In genomic region chr14:50520947-50521815, GRCh38 we compare ENCODE assay signal across 8 cellular contexts. TPM values are rescaled to one million over a fixed set of nuclear protein-coding genes. Genes with fewer than 3 reads are reported as not detected.
DNase-seq lines count a peak whose midpoint lies in the region; ATAC-seq and TF ChIP-seq lines count a peak whose summit lies in the region.

No MANE protein-coding gene starts in this region.

- H3K27ac ChIP-seq in AG04450 (ENCODE audit: low read depth, low read length) = peak overlapping the region; percentile 42
- peak overlapping the region in 2 of 4 donors; percentile 1 to 53 for H3K27ac ChIP-seq in sigmoid colon

- ATAC-seq in GM19397 (IDR thresholded peaks at IDR 0.05; ENCODE audit: unreplicated experiment) (peak; percentile 44), HG03457 (IDR thresholded peaks at IDR 0.05; ENCODE audit: unreplicated experiment) (peak; percentile 54)

- H3K9me3 ChIP-seq in AG04450 (ENCODE audit: control insufficient read depth, insufficient read depth, low read length) (no peaks in the 10 kb centered on the region), sigmoid colon (no peaks in the 10 kb centered on the region)

- H3K4me3 ChIP-seq in AG04450 (ENCODE audit: low read depth, low read length) (no peak overlapping the region), fibroblast of villous mesenchyme (ENCODE audit: low read depth, low read length) (no peak overlapping the region), sigmoid colon (no peak overlapping the region)

- DNase-seq in AG04450 (ENCODE audit: low read depth, low spot score) (peak; percentile 54), fibroblast of villous mesenchyme (ENCODE audit: low read depth) (peak; percentile 80), sigmoid colon (no peak), NCI-H1436 (lab: John Stamatoyannopoulos, UW) (no peak)
- DNase-seq in activated CD8-positive, alpha-beta memory T cell treated with anti-CD3 and anti-CD28 coated beads, Interleukin-2, amount 50 U/mL, for 48 hours = peak; percentile 60
- DNase-seq in stimulated activated CD4-positive, alpha-beta T cell treated with anti-CD3 and anti-CD28 coated beads, TNF-alpha, amount 100 ng/mL, for 4 hours (ENCODE audit: low read depth in 3 of 3) = peak; percentile 22 to 41 (median 35)

- H3K27me3 ChIP-seq in AG04450 (ENCODE audit: control insufficient read depth, insufficient read depth, low read length) = no peaks in the 10 kb centered on the region
- no peaks in the 10 kb centered on the region for H3K27me3 ChIP-seq in sigmoid colon

- 38 to 50% methylated on average over 5 of the region's 5 CpGs for WGBS in sigmoid colon, 2 donors

- TF ChIP-seq POLR2A in sigmoid colon (IDR thresholded peaks at IDR 0.05) = no peak

- no peaks in the 10 kb centered on the region for H3K36me3 ChIP-seq in sigmoid colon

- TF ChIP-seq CTCF in AG04450 (IDR thresholded peaks at IDR 0.05; ENCODE audit: low read depth, low read length) (no peak), fibroblast of villous mesenchyme (IDR thresholded peaks at IDR 0.05; ENCODE audit: insufficient read depth, low read depth, low read length) (no peak), sigmoid colon (IDR thresholded peaks at IDR 0.05) (no peak)

- POLR2A ChIA-PET in AG04450 (lab: Yijun Ruan, JAX) = no interaction called here

- intact Hi-C loops in sigmoid colon (cut with DNase I) = no loop called here

- CTCF ChIA-PET in AG04450 (lab: Charles Lee) = no interaction called here

- H3K4me1 ChIP-seq in sigmoid colon = peaks cover 0 to 49% (median 47%) of the 10 kb centered on the region in 4 donors

- TF ChIP-seq EP300 in sigmoid colon (IDR thresholded peaks at IDR 0.05) = no peak

RNA-seq across cellular contexts. Expression of gene MAP4K5, which starts 11.2 kb away (rescaled TPM):
- polyA plus RNA-seq in AG04450 (2011; rRNA removed) (30.3 and 35.4 TPM in 2 replicates), sigmoid colon (10 to 100 TPM; 12.6 to 20.0 (median 19.0) TPM)
- polyA minus RNA-seq in AG04450 (2011; rRNA and poly(A)+ RNA removed) = 18.3 and 28.1 TPM in 2 replicates
- total RNA-seq in fibroblast of villous mesenchyme (94.4 and 109 TPM in 2 replicates), sigmoid colon (100 to 1,000 TPM; 144 to 314 (median 176) TPM)

RNA-seq across cellular contexts. Expression of gene ATL1, which starts 38.8 kb away (rescaled TPM):
- polyA plus RNA-seq in AG04450 (2011; rRNA removed) (8.2 and 11.5 TPM in 2 replicates), sigmoid colon (1 to 10 TPM; 3.2 to 6.6 (median 6.5) TPM)
- 7.9 and 9.1 TPM in 2 replicates for polyA minus RNA-seq in AG04450 (2011; rRNA and poly(A)+ RNA removed)
- total RNA-seq in fibroblast of villous mesenchyme (2.6 and 6.9 TPM in 2 replicates), sigmoid colon (10 to 100 TPM in 3 of 4 donors, 1 to 10 TPM in 1; 9.1 to 22.5 (median 11.3) TPM)

Comparison
In these comparisons a context has a peak if more than half of its experiments do, and no peak if none do; other contexts are left out.
1. DNase-seq: peak in AG04450 (single experiment), activated CD8-positive, alpha-beta memory T cell treated with anti-CD3 and anti-CD28 coated beads, Interleukin-2, amount 50 U/mL, for 48 hours (single experiment), fibroblast of villous mesenchyme (single experiment) and stimulated activated CD4-positive, alpha-beta T cell treated with anti-CD3 and anti-CD28 coated beads, TNF-alpha, amount 100 ng/mL, for 4 hours (3 of 3); none in sigmoid colon (single experiment) and NCI-H1436 (single experiment).